ENCODE assay signal across 8 cellular contexts in genomic region chrX:48911407-48912182, GRCh38. TPM values are rescaled to one million over a fixed set of nuclear protein-coding genes. Genes with fewer than 3 reads are reported as not detected.
DNase-seq lines count a peak whose midpoint lies in the region; ATAC-seq and TF ChIP-seq lines count a peak whose summit lies in the region.

TSS of gene SLC35A2 (minus strand) at chrX:48911646. CDS start at chrX:48911636, 10 bp downstream.

- CTCF ChIA-PET in activated CD4-positive, alpha-beta T cell treated with anti-CD3 and anti-CD28 coated beads for 36 hours (lab: Charles Lee): interaction anchor here (0.9 to 2.1 kb wide), 5 partner anchors 20 to 35 kb away, joined by 3 to 9 read pairs (median 4); no protein-coding TSS in a partner anchor

- peak within 1 kb of the TSS; percentile 97 for H3K4me3 Mint-ChIP-seq in activated CD4-positive, alpha-beta T cell treated with anti-CD3 and anti-CD28 coated beads for 36 hours
- H3K4me3 Mint-ChIP-seq in chondrocyte (ENCODE audit: unreplicated experiment): peak within 1 kb of the TSS; percentile 89

- intact Hi-C loops in activated CD4-positive, alpha-beta T cell treated with anti-CD3 and anti-CD28 coated beads for 36 hours (cut with DNase I, micrococcal nuclease): loop anchor here (1.0 to 10.0 kb wide), 6 partner anchors 14 to 1257 kb away; partner anchors contain the start of genes ELK1 (in 1 of the 2), HDAC6 (in 1 of the 2), PQBP1 (in 1 of the 2) and TFE3 (in 1 of the 2)

- ATAC-seq in GM19025 (IDR thresholded peaks at IDR 0.05; ENCODE audit: low read depth, unreplicated experiment) (peak; percentile 62), HG03378 (IDR thresholded peaks at IDR 0.05; ENCODE audit: unreplicated experiment) (peak; percentile 55)
- peak; percentile 69 for ATAC-seq in activated CD4-positive, alpha-beta T cell treated with anti-CD3 and anti-CD28 coated beads for 36 hours

- no peaks in the 10 kb centered on the region for H3K9me3 Mint-ChIP-seq in activated CD4-positive, alpha-beta T cell treated with anti-CD3 and anti-CD28 coated beads for 36 hours (ENCODE audit: low read depth)
- no peaks in the 10 kb centered on the region for H3K9me3 Mint-ChIP-seq in chondrocyte (ENCODE audit: low read depth)

- no peak for TF ChIP-seq CTCF in chondrocyte (IDR thresholded peaks at IDR 0.05)

- H3K27ac Mint-ChIP-seq in activated CD4-positive, alpha-beta T cell treated with anti-CD3 and anti-CD28 coated beads for 36 hours: peak within 1 kb of the TSS; percentile 92
- peak within 1 kb of the TSS; percentile 81 for H3K27ac Mint-ChIP-seq in chondrocyte (ENCODE audit: unreplicated experiment)

- H3K36me3 Mint-ChIP-seq in activated CD4-positive, alpha-beta T cell treated with anti-CD3 and anti-CD28 coated beads for 36 hours (ENCODE audit: low read depth): peaks cover 47% of the 10 kb centered on the region
- peaks cover 6% of the 10 kb centered on the region for H3K36me3 Mint-ChIP-seq in chondrocyte (ENCODE audit: low read depth)

- POLR2A ChIA-PET in activated CD4-positive, alpha-beta T cell treated with anti-CD3 and anti-CD28 coated beads for 36 hours (lab: Charles Lee): interaction anchor here (0.6 to 2.3 kb wide), 13 partner anchors 9 to 372 kb away, joined by 3 to 39 read pairs (median 4); partner anchors contain the start of genes HDAC6, OTUD5, PQBP1 and TBC1D25

- DNase-seq in AG08395 (ENCODE audit: low spot score): peak; percentile 71
- DNase-seq in NCI-H524 treated with DMSO at 0.1 percent for 48 hours (lab: John Stamatoyannopoulos, UW): peak; percentile 48
- DNase-seq in activated CD4-positive, alpha-beta T cell treated with anti-CD3 and anti-CD28 coated beads for 36 hours: peak; percentile 93
- no peak for DNase-seq in chondrocyte (ENCODE audit: low spot score)
- peak; percentile 75 for DNase-seq in kidney glomerular epithelial cell (lab: John Stamatoyannopoulos, UW)
- DNase-seq in stimulated activated CD4-positive, alpha-beta T cell treated with anti-CD3 and anti-CD28 coated beads, Interleukin-15, amount 100 ng/mL, for 48 hours (ENCODE audit: low read depth in 2 of 2): peak; percentile 80

- H3K27me3 Mint-ChIP-seq in activated CD4-positive, alpha-beta T cell treated with anti-CD3 and anti-CD28 coated beads for 36 hours: no peaks in the 10 kb centered on the region
- no peaks in the 10 kb centered on the region for H3K27me3 Mint-ChIP-seq in chondrocyte (ENCODE audit: low read depth)

- H3K4me1 Mint-ChIP-seq in activated CD4-positive, alpha-beta T cell treated with anti-CD3 and anti-CD28 coated beads for 36 hours: peaks cover 39% of the 10 kb centered on the region
- H3K4me1 Mint-ChIP-seq in chondrocyte (ENCODE audit: low read depth): peaks cover 13% of the 10 kb centered on the region

RNA-seq across cellular contexts. Expression of gene SLC35A2, which starts in this region (rescaled TPM):
- total RNA-seq in activated CD4-positive, alpha-beta T cell treated with anti-CD3 and anti-CD28 coated beads for 36 hours: 10 to 100 TPM; 19.7 to 20.3 TPM
- total RNA-seq in chondrocyte: 32.3 to 39.2 TPM (median 38.9 TPM) in 3 replicates
